8 cellular contexts compared by ENCODE assay signal in the genomic region with DNA sequence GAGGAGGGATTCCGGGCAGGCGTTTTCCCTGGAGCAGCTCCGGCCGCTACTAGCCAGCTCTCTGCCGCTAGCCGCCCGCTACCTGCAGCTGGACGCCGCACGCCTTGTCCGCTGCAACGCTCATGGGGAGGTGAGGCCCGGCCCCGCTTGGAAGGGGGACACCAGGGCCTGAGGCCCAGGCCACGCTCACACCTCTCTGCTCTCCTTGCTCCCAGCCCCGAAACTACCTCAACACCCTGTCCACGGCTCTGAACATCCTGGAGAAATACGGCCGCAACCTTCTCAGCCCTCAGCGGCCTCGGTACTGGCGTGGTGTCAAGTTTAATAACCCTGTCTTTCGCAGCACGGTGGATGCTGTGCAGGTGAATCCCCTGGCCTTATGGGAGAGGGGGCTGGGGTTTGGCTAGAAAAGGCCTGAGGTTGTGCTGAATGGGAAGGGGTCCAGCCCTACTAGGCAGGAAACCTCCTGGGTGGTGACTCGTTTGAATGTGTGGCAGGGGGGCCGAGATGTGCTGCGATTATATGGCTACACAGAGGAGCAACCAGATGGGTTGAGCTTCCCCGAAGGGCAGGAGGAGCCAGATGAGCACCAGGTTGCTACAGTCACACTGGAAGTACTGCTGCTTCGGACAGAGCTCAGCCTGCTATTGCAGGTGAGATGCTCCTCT. TPM values are rescaled to one million over a fixed set of nuclear protein-coding genes. Genes with fewer than 3 reads are reported as not detected.
DNase-seq lines count a peak whose midpoint lies in the region; ATAC-seq, FAIRE-seq and TF ChIP-seq lines count a peak whose summit lies in the region.

No MANE protein-coding gene starts in this region.

- FAIRE-seq in pancreas (lab: Jason Lieb, UNC) = no peak

- H3K27me3 ChIP-seq in DND-41 (ENCODE audit: insufficient read depth, low read length, poor library complexity) (no peaks in the 10 kb centered on the region), OCI-LY3 (ENCODE audit: low read depth, low read length) (no peaks in the 10 kb centered on the region), pancreas (no peaks in the 10 kb centered on the region)

- WGBS in pancreas, 2 donors = 3 to 5% methylated on average over 27 to 29 of the region's 29 CpGs

- peak overlapping the region; percentile 75 for H2AFZ ChIP-seq in DND-41 (ENCODE audit: low read depth, low read length)
- no peak overlapping the region for H2AFZ ChIP-seq in OCI-LY3 (ENCODE audit: low read depth, low read length)

- DNase-seq in DND-41 (peak; percentile 26), epithelial cell of prostate (ENCODE audit: low read depth, low spot score) (no peak), pancreas (peak in 2 of 6 donors; percentile 53 to 84), DMS153 treated with DMSO at 0.1 percent for 48 hours (lab: John Stamatoyannopoulos, UW; ENCODE audit: unreplicated experiment) (no peak), GF-D8 (lab: John Stamatoyannopoulos, UW) (no peak), C1 segment of cervical spinal cord (lab: John Stamatoyannopoulos, UW) (no peak), NCI-H345 (lab: John Stamatoyannopoulos, UW) (no peak)

- intact Hi-C loops in pancreas (cut with DNase I) = no loop called here

- ATAC-seq in DND-41 (ENCODE audit: insufficient read depth, low read depth) (no peak), pancreas (no peak)

- H3K9ac ChIP-seq in DND-41 (ENCODE audit: low read depth, low read length) (peak overlapping the region; percentile 81), OCI-LY3 (ENCODE audit: low read length) (peak overlapping the region; percentile 75)

- H4K20me1 ChIP-seq in DND-41 (ENCODE audit: insufficient read depth, low read length) (peaks cover 28% of the 10 kb centered on the region), OCI-LY3 (ENCODE audit: insufficient read depth, low read length) (0 out of 2 replicates have a peak, but pooled peaks cover 2% of the 10 kb centered on the region)

- H3K79me2 ChIP-seq in DND-41 (ENCODE audit: insufficient read depth, low read length) (peaks cover 54% of the 10 kb centered on the region), OCI-LY3 (ENCODE audit: low read length) (peaks cover 41% of the 10 kb centered on the region)

- H3K4me2 ChIP-seq in DND-41 (ENCODE audit: insufficient read depth, low read length) (peak overlapping the region; percentile 93), OCI-LY3 (ENCODE audit: low read length) (peak overlapping the region; percentile 94)

- H3K4me1 ChIP-seq in DND-41 (ENCODE audit: insufficient read depth, low read length) (peaks cover 55% of the 10 kb centered on the region), OCI-LY3 (ENCODE audit: low read length) (peaks cover 20% of the 10 kb centered on the region), pancreas (peaks cover 8 to 22% (median 14%) of the 10 kb centered on the region in 3 donors)

- H3K4me3 ChIP-seq in DND-41 (ENCODE audit: low read depth in 1 of 2, low read length in 2 of 2) (peak overlapping the region; percentile 67 to 76), OCI-LY3 (ENCODE audit: low read length) (peak overlapping the region; percentile 78), pancreas (peak overlapping the region; percentile 70 to 96 (median 88))

- TF ChIP-seq CTCF in DND-41 (IDR thresholded peaks at IDR 0.05; ENCODE audit: borderline replicate concordance, extremely low read depth, low read length, poor library complexity, severe bottlenecking) = no peak
- no peak for TF ChIP-seq CTCF in OCI-LY3 (IDR thresholded peaks at IDR 0.05; ENCODE audit: low read depth, low read length)
- no peak for TF ChIP-seq CTCF in pancreas (IDR thresholded peaks at IDR 0.05)

- H3K9me3 ChIP-seq in DND-41 (ENCODE audit: insufficient read depth, low read length, severe bottlenecking) (no peaks in the 10 kb centered on the region), OCI-LY3 (ENCODE audit: insufficient read depth, low read length) (no peaks in the 10 kb centered on the region), pancreas (no peaks in the 10 kb centered on the region)

- H3K36me3 ChIP-seq in DND-41 (ENCODE audit: insufficient read depth, low read length) (peaks cover 72% of the 10 kb centered on the region), OCI-LY3 (replicated peaks; ENCODE audit: low read depth, low read length) (peaks cover 40% of the 10 kb centered on the region), pancreas (peaks cover 0 to 34% (median 26%) of the 10 kb centered on the region in 3 donors)

- H3K27ac ChIP-seq in DND-41 (ENCODE audit: low read length) (peak overlapping the region; percentile 76), OCI-LY3 (ENCODE audit: low read length) (peak overlapping the region; percentile 46), epithelial cell of prostate (peak overlapping the region; percentile 89), pancreas (peak overlapping the region; percentile 58 to 87 (median 72))

RNA-seq across cellular contexts. Expression of a gene that starts 0.6 kb away (rescaled TPM):
- total RNA-seq in pancreas = 10 to 100 TPM; 25.8 to 44.2 (median 37.1) TPM
- 100 to 1,000 TPM; 124 to 169 TPM for polyA plus RNA-seq in pancreas

RNA-seq across cellular contexts. Expression of a gene that starts 1.5 kb away (rescaled TPM):
- 10 to 100 TPM; 33.9 to 90.3 (median 59.2) TPM for total RNA-seq in pancreas
- 100 to 1,000 TPM; 180 to 285 TPM for polyA plus RNA-seq in pancreas

RNA-seq across cellular contexts. Expression of a gene that starts 6.5 kb away (rescaled TPM):
- 10 to 100 TPM in 5 of 6 donors, 1 to 10 TPM in 1; 8.1 to 18.8 (median 13.5) TPM for total RNA-seq in pancreas
- 10 to 100 TPM; 52.4 to 72.6 TPM for polyA plus RNA-seq in pancreas

RNA-seq across cellular contexts. Expression of a gene that starts 11.9 kb away (rescaled TPM):
- 100 to 1,000 TPM in 2 of 6 donors, 10 to 100 TPM in 4; 46.4 to 107 (median 68.8) TPM for total RNA-seq in pancreas
- 100 to 1,000 TPM in 1 of 2 donors, 10 to 100 TPM in 1; 88.9 to 132 TPM for polyA plus RNA-seq in pancreas

RNA-seq across cellular contexts. Expression of a gene that starts 13.2 kb away (rescaled TPM):
- total RNA-seq in pancreas = 10 to 100 TPM; 20.3 to 60.7 (median 27.9) TPM
- polyA plus RNA-seq in pancreas = 10 to 100 TPM; 50.7 to 60.8 TPM
